In genomic region chr1:17438176-17438976, GRCh38 we compare ENCODE assay signal across 1 cellular context.
TF ChIP-seq lines count a peak whose summit lies in the region.

No MANE protein-coding gene starts in this region.

TF ChIP-seq in K562, 482 proteins besides CTCF, POLR2A, EP300 and RAD21 (continued from another document and continues in another):
- TF ChIP-seq HBP1 (CRISPR knock-in tag; IDR thresholded peaks at IDR 0.05) = no peak
- no peak for TF ChIP-seq PURB (CRISPR knock-in tag; IDR thresholded peaks at IDR 0.05; ENCODE audit: low read depth)
- 0 out of 2 replicates have a peak, but pooled peaks have one; percentile 37 for TF ChIP-seq ZFP1 (CRISPR knock-in tag; IDR thresholded peaks at IDR 0.05)
- TF ChIP-seq SPI1 (IDR thresholded peaks at IDR 0.05; ENCODE audit: borderline replicate concordance, low read depth, low read length) = peak; percentile 89
- no peak for TF ChIP-seq ZFP91 (CRISPR knock-in tag; IDR thresholded peaks at IDR 0.05)
- no peak; the same call in 1 of the 2 replicates for TF ChIP-seq ZNF511 (CRISPR knock-in tag; IDR thresholded peaks at IDR 0.05)
- no peak for TF ChIP-seq ZNF146 (CRISPR knock-in tag; IDR thresholded peaks at IDR 0.05; ENCODE audit: unreplicated experiment)
- TF ChIP-seq ZNF121 (CRISPR knock-in tag; conservative IDR thresholded peaks at IDR 0.05) = no peak; the same call in 1 of the 2 replicates
- no peak for TF ChIP-seq ATF1 (CRISPR knock-in tag; IDR thresholded peaks at IDR 0.05)
- TF ChIP-seq ATF1 (tag; IDR thresholded peaks at IDR 0.05) = peak; percentile 34; the same call in 1 of the 2 replicates
- no peak for TF ChIP-seq TCFL5 (CRISPR knock-in tag; conservative IDR thresholded peaks at IDR 0.05)
- TF ChIP-seq E2F4 (CRISPR knock-in tag; IDR thresholded peaks at IDR 0.05; ENCODE audit: low read depth) = peak; percentile 42; the same call in 1 of the 2 replicates
- TF ChIP-seq MEF2D (tag; conservative IDR thresholded peaks at IDR 0.05; ENCODE audit: low read depth) = no peak
- no peak for TF ChIP-seq ETS2 (tag; IDR thresholded peaks at IDR 0.05; ENCODE audit: borderline replicate concordance, poor library complexity, severe bottlenecking)
- no peak for TF ChIP-seq COPS2 (conservative IDR thresholded peaks at IDR 0.05)
- TF ChIP-seq HES1 (IDR thresholded peaks at IDR 0.05; ENCODE audit: low read depth) = no peak
- TF ChIP-seq NR3C1 (CRISPR knock-in tag; IDR thresholded peaks at IDR 0.05) = no peak
- peak; percentile 55 for TF ChIP-seq U2AF1 (optimal IDR thresholded peaks at IDR 0.05; ENCODE audit: low read depth, low read length)
- TF ChIP-seq NCOA1 (IDR thresholded peaks at IDR 0.05; ENCODE audit: low read depth) = no peak
- TF ChIP-seq UBTF (IDR thresholded peaks at IDR 0.05; ENCODE audit: borderline replicate concordance in 1 of 2, low read depth in 2 of 2, low read length in 2 of 2) = 0 out of 4 replicates have a peak, but pooled peaks of 1 of the 2 experiments have one; percentile 81
- TF ChIP-seq E2F1 (CRISPR knock-in tag; IDR thresholded peaks at IDR 0.05) = no peak
- TF ChIP-seq POLR2B (IDR thresholded peaks at IDR 0.05; ENCODE audit: low read depth, partially characterized antibody) = no peak
- no peak for TF ChIP-seq MITF (IDR thresholded peaks at IDR 0.05)
- TF ChIP-seq TOE1 (IDR thresholded peaks at IDR 0.05; ENCODE audit: borderline replicate concordance) = 0 out of 2 replicates have a peak, but pooled peaks have one; percentile 15
- no peak for TF ChIP-seq TOE1 (CRISPR knock-in tag; IDR thresholded peaks at IDR 0.05; ENCODE audit: borderline replicate concordance, low read depth)
- no peak for TF ChIP-seq ZNF561 (CRISPR knock-in tag; conservative IDR thresholded peaks at IDR 0.05)
- TF ChIP-seq ZNF740 (CRISPR knock-in tag; IDR thresholded peaks at IDR 0.05) = peak; percentile 46; the same call in 1 of the 2 replicates
- TF ChIP-seq ZNF740 (tag; IDR thresholded peaks at IDR 0.05) = no peak; a peak in 1 of 4 replicates
- peak; percentile 88 for TF ChIP-seq RBM22 (IDR thresholded peaks at IDR 0.05; ENCODE audit: low read depth, low read length, poor library complexity, severe bottlenecking)
- TF ChIP-seq ZNF174 (CRISPR knock-in tag; IDR thresholded peaks at IDR 0.05) = no peak
- no peak for TF ChIP-seq ZNF224 (CRISPR knock-in tag; IDR thresholded peaks at IDR 0.05)
- no peak for TF ChIP-seq GMEB1 (CRISPR knock-in tag; IDR thresholded peaks at IDR 0.05)
- peak; percentile 28; the same call in 1 of the 2 replicates for TF ChIP-seq ZBTB9 (CRISPR knock-in tag; IDR thresholded peaks at IDR 0.05)
- TF ChIP-seq ID3 (CRISPR knock-in tag; IDR thresholded peaks at IDR 0.05) = no peak
- TF ChIP-seq ID3 (tag; IDR thresholded peaks at IDR 0.05) = 0 out of 2 replicates have a peak, but pooled peaks have one; percentile 43
- peak; percentile 65; the same call in 1 of the 2 replicates for TF ChIP-seq GATAD2B (IDR thresholded peaks at IDR 0.05; ENCODE audit: borderline replicate concordance)
- no peak for TF ChIP-seq FOXA1 (IDR thresholded peaks at IDR 0.05; ENCODE audit: borderline replicate concordance)
- no peak for TF ChIP-seq PHB2 (IDR thresholded peaks at IDR 0.05; ENCODE audit: low read depth)
- no peak; the same call in 1 of the 2 replicates for TF ChIP-seq ZC3H4 (CRISPR knock-in tag; IDR thresholded peaks at IDR 0.05; ENCODE audit: borderline replicate concordance)
- no peak for TF ChIP-seq CHCHD3 (CRISPR knock-in tag; IDR thresholded peaks at IDR 0.05)
- TF ChIP-seq NR0B1 (IDR thresholded peaks at IDR 0.05; ENCODE audit: partially characterized antibody) = no peak
- TF ChIP-seq ARNT (IDR thresholded peaks at IDR 0.05) = no peak
- TF ChIP-seq ZNF695 (CRISPR knock-in tag; IDR thresholded peaks at IDR 0.05) = no peak
- no peak for TF ChIP-seq POLR2AphosphoS2 (IDR thresholded peaks at IDR 0.05; ENCODE audit: low read length)
- no peak for TF ChIP-seq POLR2H (tag; IDR thresholded peaks at IDR 0.05; ENCODE audit: low read depth)
- no peak for TF ChIP-seq ZNF408 (CRISPR knock-in tag; IDR thresholded peaks at IDR 0.05; ENCODE audit: low read depth)
- no peak for TF ChIP-seq ZEB2 (IDR thresholded peaks at IDR 0.05)
- TF ChIP-seq IRF2 (CRISPR knock-in tag; IDR thresholded peaks at IDR 0.05) = no peak
- TF ChIP-seq ZNF134 (CRISPR knock-in tag; conservative IDR thresholded peaks at IDR 0.05) = no peak
